Comparison of ENCODE assay signal across 26 cellular contexts in the genomic region with DNA sequence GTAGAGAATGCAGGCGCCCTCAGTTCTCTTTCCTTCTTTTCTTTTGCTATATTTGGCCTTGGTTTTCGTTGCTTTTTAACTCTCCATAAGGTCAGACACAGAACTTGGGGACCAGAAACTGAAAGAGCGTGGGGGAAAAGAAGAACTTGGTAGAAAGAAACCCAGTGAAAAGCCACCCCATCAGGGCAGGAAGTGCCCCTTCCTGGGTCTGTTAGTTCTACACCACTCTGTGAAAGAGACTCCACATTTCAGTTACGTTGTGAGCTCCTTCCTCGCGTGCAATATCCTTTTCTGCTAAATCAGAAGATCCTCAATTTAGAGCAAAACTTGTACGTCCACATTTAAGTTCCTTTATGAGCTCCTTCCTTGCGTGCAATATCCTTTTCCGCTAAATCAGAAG.
"Had no signal": no experiment of that assay in that cellular context is flagged by ENCODE, and none has a peak within 500 bp of the region (broad histone marks: within the 10 kb centered on the region; RNA-seq: fewer than 3 reads in every experiment).

No MANE protein-coding gene starts in this region.

- H3K4me3 Mint-ChIP-seq: activated naive CD4-positive, alpha-beta T cell treated with anti-CD3 and anti-CD28 coated beads for 36 hours; activated naive CD8-positive, alpha-beta T cell treated with anti-CD3 and anti-CD28 coated beads, Interleukin-2, amount 10 ng/mL, durations not matched to agents 7 days and 5 days; central memory CD8-positive, alpha-beta T cell; effector memory CD8-positive, alpha-beta T cell; mesothelial cell of epicardium; natural killer cell treated with Interleukin-12 subunit alpha and Interleukin-12 subunit beta and Interleukin-15 and Interleukin-18, amount 100 ng/mL, for 72 hours; stimulated activated effector memory CD8-positive, alpha-beta T cell treated with anti-CD3 and anti-CD28 coated beads, Interleukin-12 subunit alpha, Interleukin-12 subunit beta, amount 100 ng/mL, for 72 hours; T-helper 2 cell treated with Interferon-gamma antibody and Interleukin-4, amounts not matched to agents 5 μg/mL and 100 μg/mL, for 36 hours had no signal

- H3K4me1 Mint-ChIP-seq: activated naive CD8-positive, alpha-beta T cell treated with anti-CD3 and anti-CD28 coated beads, Interleukin-2, amount 10 ng/mL, durations not matched to agents 7 days and 5 days; central memory CD8-positive, alpha-beta T cell; mesothelial cell of epicardium; stimulated activated effector memory CD8-positive, alpha-beta T cell treated with anti-CD3 and anti-CD28 coated beads, Interleukin-12 subunit alpha, Interleukin-12 subunit beta, amount 100 ng/mL, for 72 hours had no signal

- FAIRE-seq: colon, endothelial cell of umbilical vein, pancreas, small intestine, TTC549 had no signal

- DNase-seq: activated CD8-positive, alpha-beta memory T cell treated with anti-CD3 and anti-CD28 coated beads, Interleukin-2, amount 50 U/mL, for 48 hours; activated effector memory CD4-positive, alpha-beta T cell treated with Interleukin-2 at 50 U/mL for 16 hours; activated naive CD4-positive, alpha-beta T cell treated with anti-CD3 and anti-CD28 coated beads for 36 hours; activated naive CD8-positive, alpha-beta T cell treated with anti-CD3 and anti-CD28 coated beads, Interleukin-2, amount 10 ng/mL, durations not matched to agents 7 days and 5 days; activated T-cell treated with anti-CD3 and anti-CD28 coated beads, Interleukin-2, amount 50 U/mL, for 48 hours; amniotic stem cell; effector memory CD8-positive, alpha-beta T cell; foreskin melanocyte; glutamatergic neuron; kidney glomerular epithelial cell; left lung; pancreas; small intestine; stimulated activated CD4-positive, alpha-beta T cell treated with anti-CD3 and anti-CD28 coated beads, Interleukin-2, amount 100 ng/mL, for 24 hours; stomach; transverse colon had no signal

- H3K9me3 Mint-ChIP-seq: activated naive CD4-positive, alpha-beta T cell treated with anti-CD3 and anti-CD28 coated beads for 36 hours; central memory CD8-positive, alpha-beta T cell; natural killer cell treated with Interleukin-12 subunit alpha and Interleukin-12 subunit beta and Interleukin-15 and Interleukin-18, amount 100 ng/mL, for 72 hours; stimulated activated effector memory CD8-positive, alpha-beta T cell treated with anti-CD3 and anti-CD28 coated beads, Interleukin-12 subunit alpha, Interleukin-12 subunit beta, amount 100 ng/mL, for 72 hours had no signal

- ATAC-seq: effector memory CD8-positive, alpha-beta T cell; esophagus mucosa; left lung; natural killer cell treated with Interleukin-12 subunit alpha and Interleukin-12 subunit beta and Interleukin-15 and Interleukin-18, amount 100 ng/mL, for 72 hours; sciatic nerve; stimulated activated effector memory CD8-positive, alpha-beta T cell treated with anti-CD3 and anti-CD28 coated beads, Interleukin-12 subunit alpha, Interleukin-12 subunit beta, amount 100 ng/mL, for 72 hours had no signal

- H3K36me3 Mint-ChIP-seq: activated naive CD8-positive, alpha-beta T cell treated with anti-CD3 and anti-CD28 coated beads, Interleukin-2, amount 10 ng/mL, durations not matched to agents 7 days and 5 days; mesothelial cell of epicardium; natural killer cell treated with Interleukin-12 subunit alpha and Interleukin-12 subunit beta and Interleukin-15 and Interleukin-18, amount 100 ng/mL, for 72 hours; stimulated activated effector memory CD8-positive, alpha-beta T cell treated with anti-CD3 and anti-CD28 coated beads, Interleukin-12 subunit alpha, Interleukin-12 subunit beta, amount 100 ng/mL, for 72 hours had no signal

- H3K27ac Mint-ChIP-seq: activated naive CD4-positive, alpha-beta T cell treated with anti-CD3 and anti-CD28 coated beads for 36 hours; activated naive CD8-positive, alpha-beta T cell treated with anti-CD3 and anti-CD28 coated beads, Interleukin-2, amount 10 ng/mL, durations not matched to agents 7 days and 5 days; effector memory CD8-positive, alpha-beta T cell; mesothelial cell of epicardium; natural killer cell treated with Interleukin-12 subunit alpha and Interleukin-12 subunit beta and Interleukin-15 and Interleukin-18, amount 100 ng/mL, for 72 hours; stimulated activated effector memory CD8-positive, alpha-beta T cell treated with anti-CD3 and anti-CD28 coated beads, Interleukin-12 subunit alpha, Interleukin-12 subunit beta, amount 100 ng/mL, for 72 hours; T-helper 2 cell treated with Interferon-gamma antibody and Interleukin-4, amounts not matched to agents 5 μg/mL and 100 μg/mL, for 36 hours had no signal
